In the genomic region with DNA sequence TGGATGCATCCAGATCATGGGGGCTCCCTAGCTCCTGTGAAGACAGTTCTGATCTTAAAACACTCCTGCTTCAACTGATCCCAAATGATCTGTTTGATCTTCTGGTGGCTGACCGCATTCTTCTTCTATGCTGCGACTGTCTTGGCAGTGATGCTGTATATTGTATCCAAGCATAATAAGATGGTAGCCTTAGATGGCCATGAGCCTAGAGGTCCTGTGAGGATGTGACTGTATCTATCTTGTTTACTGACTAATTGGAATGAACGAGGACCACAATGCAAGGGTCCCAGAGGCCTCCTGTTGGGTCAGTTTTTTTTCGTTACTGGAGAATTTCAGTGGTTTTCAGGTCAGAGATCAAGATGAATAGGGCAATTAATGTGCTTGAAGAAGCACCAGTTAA, we compare ENCODE assay signal across 25 cellular contexts. TPM values are rescaled to one million over a fixed set of nuclear protein-coding genes. Genes with fewer than 3 reads are reported as not detected.
"Had no signal": no experiment of that assay in that cellular context is flagged by ENCODE, and none has a peak within 500 bp of the region (broad histone marks: within the 10 kb centered on the region; RNA-seq: fewer than 3 reads in every experiment).

No MANE protein-coding gene starts in this region.

- H3K36me3 ChIP-seq: esophagus muscularis mucosa, left ventricle myocardium inferior, right lobe of liver, spleen, tibial nerve, upper lobe of right lung, vagina had no signal

- H3K4me1 ChIP-seq: psoas muscle, right lobe of liver, testis had no signal

- H3K9me3 ChIP-seq: esophagus muscularis mucosa, left ventricle myocardium inferior, psoas muscle, right lobe of liver, spleen, testis, tibial nerve, upper lobe of right lung, vagina had no signal

- H3K4me3 Mint-ChIP-seq: effector memory CD8-positive, alpha-beta T cell; immature natural killer cell; naive thymus-derived CD4-positive, alpha-beta T cell; nephron progenitor cell; stimulated activated naive B cell treated with anti-CD40 and anti-IgM and Interleukin-4, amounts not matched to agents 10 μg/mL and 1 μg/mL and 100 μg/mL, for 72 hours; stimulated activated naive CD8-positive, alpha-beta T cell treated with anti-CD3 and anti-CD28 coated beads, Interleukin-15, amount 100 ng/mL, for 72 hours had no signal

- H3K9me3 Mint-ChIP-seq: effector memory CD8-positive, alpha-beta T cell; immature natural killer cell; nephron progenitor cell; stimulated activated naive B cell treated with anti-CD40 and anti-IgM and Interleukin-4, amounts not matched to agents 10 μg/mL and 1 μg/mL and 100 μg/mL, for 72 hours; stimulated activated naive CD8-positive, alpha-beta T cell treated with anti-CD3 and anti-CD28 coated beads, Interleukin-15, amount 100 ng/mL, for 72 hours had no signal

- H3K27me3 Mint-ChIP-seq: stimulated activated naive B cell treated with anti-CD40 and anti-IgM and Interleukin-4, amounts not matched to agents 10 μg/mL and 1 μg/mL and 100 μg/mL, for 72 hours had no signal

- H3K36me3 Mint-ChIP-seq: naive thymus-derived CD4-positive, alpha-beta T cell had no signal

- H3K27ac ChIP-seq: epithelial cell of prostate, esophagus muscularis mucosa, foreskin keratinocyte, left ventricle myocardium inferior, psoas muscle, right lobe of liver, testis, upper lobe of right lung, vagina had no signal

- DNase-seq: effector memory CD8-positive, alpha-beta T cell; foreskin keratinocyte; immature natural killer cell; left cardiac atrium; left ventricle myocardium inferior; mesendoderm; naive thymus-derived CD4-positive, alpha-beta T cell; nephron progenitor cell; psoas muscle; retina; right lobe of liver; spleen; stimulated activated CD4-positive, alpha-beta T cell treated with anti-CD3 and anti-CD28 coated beads, Interleukin-15, amount 100 ng/mL, for 24 hours; stimulated activated CD4-positive, alpha-beta T cell treated with anti-CD3 and anti-CD28 coated beads, Interleukin-1b, Interleukin-23, amount 100 ng/mL, for 48 hours; stimulated activated CD4-positive, alpha-beta T cell treated with anti-CD3 and anti-CD28 coated beads, Interleukin-4, amount 100 ng/mL, for 24 hours; stimulated activated naive B cell treated with anti-CD40 and anti-IgM and Interleukin-4, amounts not matched to agents 10 μg/mL and 1 μg/mL and 100 μg/mL, for 72 hours; stimulated activated naive CD8-positive, alpha-beta T cell treated with anti-CD3 and anti-CD28 coated beads, Interleukin-15, amount 100 ng/mL, for 72 hours; testis; upper lobe of right lung had no signal

- H3K27me3 ChIP-seq: esophagus muscularis mucosa, right lobe of liver, spleen, testis, tibial nerve, upper lobe of right lung, vagina had no signal

- H3K4me1 Mint-ChIP-seq: nephron progenitor cell had no signal

- H3K4me3 ChIP-seq: esophagus muscularis mucosa, left ventricle myocardium inferior, lung, psoas muscle, right lobe of liver, spleen, testis, tibial nerve, upper lobe of right lung, vagina had no signal

- ATAC-seq: effector memory CD8-positive, alpha-beta T cell; foreskin keratinocyte; left cardiac atrium; naive thymus-derived CD4-positive, alpha-beta T cell; psoas muscle; right lobe of liver; stimulated activated naive B cell treated with anti-CD40 and anti-IgM and Interleukin-4, amounts not matched to agents 10 μg/mL and 1 μg/mL and 100 μg/mL, for 72 hours; stimulated activated naive CD8-positive, alpha-beta T cell treated with anti-CD3 and anti-CD28 coated beads, Interleukin-15, amount 100 ng/mL, for 72 hours; upper lobe of right lung had no signal

- H3K27ac Mint-ChIP-seq: effector memory CD8-positive, alpha-beta T cell; immature natural killer cell; naive thymus-derived CD4-positive, alpha-beta T cell; nephron progenitor cell; stimulated activated naive CD8-positive, alpha-beta T cell treated with anti-CD3 and anti-CD28 coated beads, Interleukin-15, amount 100 ng/mL, for 72 hours had no signal

RNA-seq across cellular contexts. Expression of a gene that starts 7.1 kb away (rescaled TPM):
- total RNA-seq: foreskin keratinocyte had no signal
- polyA plus RNA-seq: foreskin keratinocyte, keratinocyte had no signal
